ENCODE assay signal across 27 cellular contexts in the genomic region with DNA sequence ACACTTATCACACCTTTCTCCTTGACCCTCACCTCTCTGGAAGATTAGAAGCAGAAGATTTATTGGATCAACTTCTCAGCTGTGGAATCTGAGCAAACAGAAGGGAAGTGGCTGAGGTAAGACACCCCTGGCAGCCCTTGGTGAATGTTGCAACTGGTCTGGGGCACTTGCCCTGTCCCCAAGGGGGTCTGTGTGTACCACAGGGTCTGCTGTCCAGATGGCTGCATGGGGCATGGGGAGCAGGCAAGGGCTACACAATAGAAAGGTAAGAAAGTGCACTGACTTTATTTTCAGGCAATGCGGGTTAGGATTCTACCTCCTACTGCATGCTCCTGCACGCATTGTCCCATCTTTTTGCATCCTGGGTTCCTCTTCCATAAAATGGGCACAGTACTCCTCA.
"Had no signal": no experiment of that assay in that cellular context is flagged by ENCODE, and none has a peak within 500 bp of the region (broad histone marks: within the 10 kb centered on the region; RNA-seq: fewer than 3 reads in every experiment).

No MANE protein-coding gene starts in this region.

- H3K27ac ChIP-seq: ascending aorta, KMS-11, SK-N-MC had no signal

- H3K27me3 ChIP-seq: ascending aorta, body of pancreas had no signal

- H3K4me1 ChIP-seq: ascending aorta had no signal

- H3K9me3 Mint-ChIP-seq: activated B cell treated with CpG ODN at 0.5 μM for 24 hours; activated CD4-positive, alpha-beta memory T cell treated with anti-CD3 and anti-CD28 coated beads for 36 hours; activated CD4-positive, alpha-beta T cell treated with anti-CD3 and anti-CD28 coated beads, Interleukin-2, amount 10 ng/mL, durations not matched to agents 7 days and 5 days; activated naive CD8-positive, alpha-beta T cell treated with anti-CD3 and anti-CD28 coated beads, Interleukin-2, amount 10 ng/mL, durations not matched to agents 7 days and 5 days; T-cell had no signal

- H3K4me3 ChIP-seq: ascending aorta, body of pancreas, SK-N-MC had no signal

- H3K36me3 ChIP-seq: ascending aorta had no signal

- H3K9me3 ChIP-seq: ascending aorta, body of pancreas had no signal

- H3K4me3 Mint-ChIP-seq: activated B cell treated with CpG ODN at 0.5 μM for 24 hours; activated CD4-positive, alpha-beta memory T cell treated with anti-CD3 and anti-CD28 coated beads for 36 hours; activated CD4-positive, alpha-beta T cell treated with anti-CD3 and anti-CD28 coated beads, Interleukin-2, amount 10 ng/mL, durations not matched to agents 7 days and 5 days; activated naive CD8-positive, alpha-beta T cell treated with anti-CD3 and anti-CD28 coated beads, Interleukin-2, amount 10 ng/mL, durations not matched to agents 7 days and 5 days; T-cell had no signal

- ATAC-seq: body of pancreas, Panc1, Right ventricle myocardium inferior, T-cell had no signal

- DNase-seq: activated B cell treated with CpG ODN at 0.5 μM for 24 hours; activated CD4-positive, alpha-beta memory T cell treated with anti-CD3 and anti-CD28 coated beads for 36 hours; activated CD4-positive, alpha-beta T cell treated with anti-CD3 and anti-CD28 coated beads, Interleukin-2, amount 10 ng/mL, durations not matched to agents 7 days and 5 days; activated naive CD4-positive, alpha-beta T cell treated with anti-CD3 and anti-CD28 coated beads, Interleukin-2, amount 50 U/mL, for 16 hours; activated naive CD8-positive, alpha-beta T cell treated with anti-CD3 and anti-CD28 coated beads, Interleukin-2, amount 10 ng/mL, durations not matched to agents 7 days and 5 days; amniotic stem cell; body of pancreas; NCI-H1092 treated with DMSO at 0.1 percent for 48 hours; NCI-H1417 treated with DMSO at 0.1 percent for 48 hours; NCI-H1694; NCI-H2029; NCI-H2107; NCI-H2171 treated with DMSO at 0.1 percent for 48 hours; NCI-H226; NCI-H526; NCI-H774; NK-92 treated with Interleukin-12 subunit alpha and Interleukin-12 subunit beta, amount 100 ng/mL, for 24 hours; OCI-M1; RPMI8226; T-cell; T-helper 2 cell; T1000 had no signal

- H3K27ac Mint-ChIP-seq: activated B cell treated with CpG ODN at 0.5 μM for 24 hours; activated CD4-positive, alpha-beta memory T cell treated with anti-CD3 and anti-CD28 coated beads for 36 hours; activated CD4-positive, alpha-beta T cell treated with anti-CD3 and anti-CD28 coated beads, Interleukin-2, amount 10 ng/mL, durations not matched to agents 7 days and 5 days; activated naive CD8-positive, alpha-beta T cell treated with anti-CD3 and anti-CD28 coated beads, Interleukin-2, amount 10 ng/mL, durations not matched to agents 7 days and 5 days; T-cell had no signal

- H3K4me2 ChIP-seq: KMS-11 had no signal

- H3K27me3 Mint-ChIP-seq: activated CD4-positive, alpha-beta memory T cell treated with anti-CD3 and anti-CD28 coated beads for 36 hours had no signal

- H3K4me1 Mint-ChIP-seq: activated B cell treated with CpG ODN at 0.5 μM for 24 hours had no signal

- H3K36me3 Mint-ChIP-seq: activated CD4-positive, alpha-beta memory T cell treated with anti-CD3 and anti-CD28 coated beads for 36 hours; activated naive CD8-positive, alpha-beta T cell treated with anti-CD3 and anti-CD28 coated beads, Interleukin-2, amount 10 ng/mL, durations not matched to agents 7 days and 5 days; T-cell had no signal

- H3K9ac ChIP-seq: KMS-11 had no signal
